27 cellular contexts compared by ENCODE assay signal in the genomic region with DNA sequence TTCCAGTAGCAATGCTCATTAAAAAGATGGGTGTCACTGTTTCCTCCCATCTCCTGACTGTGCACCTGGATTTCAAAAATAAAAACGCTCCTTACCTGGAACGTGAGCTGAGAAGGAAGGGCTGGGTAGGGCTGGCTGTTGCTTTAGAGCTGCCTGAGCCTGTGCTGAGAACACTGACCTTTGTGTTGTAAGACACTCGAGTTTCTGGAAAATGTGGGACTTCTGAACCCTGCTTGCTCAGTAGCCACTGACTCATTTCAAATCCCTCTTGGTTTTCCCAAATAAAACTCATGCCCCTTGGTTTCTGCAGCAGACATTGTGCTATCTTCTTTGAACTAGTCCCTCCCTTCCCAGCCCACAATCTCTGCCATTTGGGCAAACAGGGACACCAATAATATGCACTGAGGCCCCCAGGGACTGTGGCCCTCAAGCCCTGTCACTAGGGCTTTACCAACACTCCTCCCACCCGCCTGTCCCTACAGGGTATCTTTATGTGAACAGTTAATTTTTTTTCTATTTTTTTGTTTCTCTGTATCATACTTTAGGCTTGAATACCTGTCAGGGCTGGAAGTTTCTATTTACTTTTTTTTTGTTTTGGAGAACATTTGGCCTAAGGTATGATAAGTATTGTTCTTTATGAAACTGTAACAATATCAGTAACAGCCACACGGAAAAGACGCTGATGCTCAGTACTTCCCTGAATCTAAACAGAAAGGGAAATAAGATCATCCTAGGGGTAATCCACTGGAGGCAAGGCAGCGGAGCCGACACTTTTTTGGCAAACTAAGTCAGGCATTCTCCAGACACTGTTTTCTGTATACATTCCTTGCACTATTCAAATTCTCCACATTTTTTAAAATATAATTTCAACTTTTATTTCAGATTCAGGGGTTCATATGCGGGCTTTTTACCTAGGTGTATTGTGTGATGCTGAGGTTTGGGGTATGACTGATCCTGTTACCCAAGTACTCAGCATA.
DNase-seq lines count a peak whose midpoint lies in the region; ATAC-seq and TF ChIP-seq lines count a peak whose summit lies in the region.
"Had no signal": no experiment of that assay in that cellular context is flagged by ENCODE, and none has a peak within 500 bp of the region (broad histone marks: within the 10 kb centered on the region; RNA-seq: fewer than 3 reads in every experiment).

No MANE protein-coding gene starts in this region.

- H3K36me3 ChIP-seq in gastroesophageal sphincter = peaks cover 0 to 6% of the 10 kb centered on the region in 2 donors
- peaks cover 0 to 4% (median 1%) of the 10 kb centered on the region in 3 experiments for H3K36me3 ChIP-seq in naive thymus-derived CD4-positive, alpha-beta T cell (ENCODE audit: control insufficient read depth in 2 of 3, insufficient read depth in 3 of 3, low read length in 3 of 3)
- H3K36me3 ChIP-seq: upper lobe of right lung had no signal

- H3K4me1 Mint-ChIP-seq in naive thymus-derived CD4-positive, alpha-beta T cell = peaks cover 0 to 2% (median 0%) of the 10 kb centered on the region in 7 donors
- H3K4me1 Mint-ChIP-seq: activated naive CD8-positive, alpha-beta T cell treated with anti-CD3 and anti-CD28 coated beads, Interleukin-2, amount 10 ng/mL, durations not matched to agents 7 days and 5 days had no signal

- WGBS in gastroesophageal sphincter (ENCODE audit: low coverage in 1 of 2), 2 donors = 46 to 69% methylated on average over 9 of the region's 9 CpGs

- peaks cover 6 to 63% (median 56%) of the 10 kb centered on the region in 5 donors for H3K36me3 Mint-ChIP-seq in naive thymus-derived CD4-positive, alpha-beta T cell

- peak overlapping the region in 1 of 9 donors; percentile 8 for H3K27ac Mint-ChIP-seq in naive thymus-derived CD4-positive, alpha-beta T cell
- H3K27ac Mint-ChIP-seq: activated naive CD8-positive, alpha-beta T cell treated with anti-CD3 and anti-CD28 coated beads, Interleukin-2, amount 10 ng/mL, durations not matched to agents 7 days and 5 days; activated T-helper 2 cell treated with anti-CD3 and anti-CD28 coated beads, Interferon-gamma antibody, Interleukin-2, Interleukin-4, amounts not matched to agents 10 μg/mL and 5 μg/mL and 100 μg/mL, durations not matched to agents 14 hours and 24 hours and 36 hours had no signal

- H3K4me3 Mint-ChIP-seq in naive thymus-derived CD4-positive, alpha-beta T cell = no peak overlapping the region
- H3K4me3 Mint-ChIP-seq: activated naive CD8-positive, alpha-beta T cell treated with anti-CD3 and anti-CD28 coated beads, Interleukin-2, amount 10 ng/mL, durations not matched to agents 7 days and 5 days had no signal

- H3K4me3 ChIP-seq in gastroesophageal sphincter = no peak overlapping the region
- H3K4me3 ChIP-seq in naive thymus-derived CD4-positive, alpha-beta T cell (ENCODE audit: low read length) = no peak overlapping the region
- H3K4me3 ChIP-seq: GM23248, skin epidermis, upper lobe of right lung had no signal

- H3K9me3 Mint-ChIP-seq in naive thymus-derived CD4-positive, alpha-beta T cell = peaks cover 0 to 13% (median 3%) of the 10 kb centered on the region in 11 donors
- H3K9me3 Mint-ChIP-seq: natural killer cell treated with Interleukin-12 subunit alpha and Interleukin-12 subunit beta and Interleukin-15 and Interleukin-18, amount 100 ng/mL, for 72 hours had no signal

- no peak for TF ChIP-seq CTCF in gastroesophageal sphincter (IDR thresholded peaks at IDR 0.05)

- no peaks in the 10 kb centered on the region for H3K9me3 ChIP-seq in gastroesophageal sphincter
- H3K9me3 ChIP-seq in naive thymus-derived CD4-positive, alpha-beta T cell (ENCODE audit: control insufficient read depth in 2 of 3, low read length in 3 of 3) = peaks cover 0 to 4% (median 0%) of the 10 kb centered on the region in 3 experiments
- H3K9me3 ChIP-seq: upper lobe of right lung had no signal

- peak overlapping the region; percentile 25 to 72 (median 66) for H3K27ac ChIP-seq in gastroesophageal sphincter
- H3K27ac ChIP-seq in naive thymus-derived CD4-positive, alpha-beta T cell (ENCODE audit: low read depth, low read length) = no peak overlapping the region
- H3K27ac ChIP-seq: GM23248, skin epidermis, upper lobe of right lung had no signal

- no peak for TF ChIP-seq POLR2A in gastroesophageal sphincter (IDR thresholded peaks at IDR 0.05)

- intact Hi-C loops in naive thymus-derived CD4-positive, alpha-beta T cell (cut with micrococcal nuclease) = no loop called here

- H3K27me3 Mint-ChIP-seq in naive thymus-derived CD4-positive, alpha-beta T cell = no peaks in the 10 kb centered on the region
- H3K27me3 Mint-ChIP-seq: activated naive CD8-positive, alpha-beta T cell treated with anti-CD3 and anti-CD28 coated beads, Interleukin-2, amount 10 ng/mL, durations not matched to agents 7 days and 5 days; natural killer cell treated with Interleukin-12 subunit alpha and Interleukin-12 subunit beta and Interleukin-15 and Interleukin-18, amount 100 ng/mL, for 72 hours had no signal

- ATAC-seq in gastroesophageal sphincter = peak; percentile 62
- no peak for ATAC-seq in naive thymus-derived CD4-positive, alpha-beta T cell
- ATAC-seq: left cardiac atrium; Panc1; stimulated activated naive CD8-positive, alpha-beta T cell treated with anti-CD3 and anti-CD28 coated beads, Interleukin-15, Interleukin-2, amounts not matched to agents 100 U/mL and 50 U/mL, for 24 hours; upper lobe of right lung had no signal

- no peaks in the 10 kb centered on the region for H3K27me3 ChIP-seq in gastroesophageal sphincter
- H3K27me3 ChIP-seq in naive thymus-derived CD4-positive, alpha-beta T cell (ENCODE audit: control insufficient read depth in 2 of 2, insufficient read depth in 2 of 2, low read length in 2 of 2) = no peaks in the 10 kb centered on the region
- H3K27me3 ChIP-seq: upper lobe of right lung had no signal

- POLR2A ChIA-PET in naive thymus-derived CD4-positive, alpha-beta T cell (lab: Charles Lee) = no interaction called here

- CTCF ChIA-PET in naive thymus-derived CD4-positive, alpha-beta T cell (lab: Charles Lee) = no interaction called here

- DNase-seq in EH (ENCODE audit: low read depth) (peak; percentile 16), amniotic epithelial cell (ENCODE audit: low read depth) (peak; percentile 35), renal cortical epithelial cell (ENCODE audit: low read depth) (peak; percentile 56), NCI-H526 (lab: John Stamatoyannopoulos, UW) (no peak), NOMO-1 treated with dmso at 0.1 percent for 144 hours (lab: John Stamatoyannopoulos, UW; ENCODE audit: unreplicated experiment) (no peak)
- no peak for DNase-seq in naive thymus-derived CD4-positive, alpha-beta T cell
- no peak for DNase-seq in stimulated activated naive CD4-positive, alpha-beta T cell (lab: John Stamatoyannopoulos, UW)
- DNase-seq: activated CD4-positive, alpha-beta T cell treated with anti-CD3 and anti-CD28 coated beads for 48 hours; activated naive CD8-positive, alpha-beta T cell treated with anti-CD3 and anti-CD28 coated beads, Interleukin-2, amount 10 ng/mL, durations not matched to agents 7 days and 5 days; COR-L47; DND-41; effector memory CD4-positive, alpha-beta T cell; GM23248; left cardiac atrium; NCI-H1048; NCI-H187; NCI-H345; SIG-M5; stimulated activated CD4-positive, alpha-beta T cell treated with anti-CD3 and anti-CD28 coated beads, Interleukin-2, amount 100 ng/mL, for 24 hours; stimulated activated naive CD8-positive, alpha-beta T cell treated with anti-CD3 and anti-CD28 coated beads, Interleukin-15, Interleukin-2, amounts not matched to agents 100 U/mL and 50 U/mL, for 24 hours; T-helper 1 cell; upper lobe of right lung had no signal

- H3K4me1 ChIP-seq in gastroesophageal sphincter = peaks cover 7 to 33% (median 8%) of the 10 kb centered on the region in 3 donors
- H3K4me1 ChIP-seq in naive thymus-derived CD4-positive, alpha-beta T cell (ENCODE audit: control insufficient read depth in 2 of 2, insufficient read depth in 2 of 2, low read length in 2 of 2) = no peaks in the 10 kb centered on the region
- H3K4me1 ChIP-seq: upper lobe of right lung had no signal

- TF ChIP-seq EP300 in gastroesophageal sphincter (IDR thresholded peaks at IDR 0.05) = no peak

Comparison
In these comparisons a context has a peak if more than half of its experiments do, and no peak if none do; other contexts are left out.
1. DNase-seq: peak in EH (single experiment), amniotic epithelial cell (single experiment) and renal cortical epithelial cell (single experiment); none in NCI-H526 (0 of 2), naive thymus-derived CD4-positive, alpha-beta T cell (0 of 9), NOMO-1 treated with dmso at 0.1 percent for 144 hours (single experiment) and stimulated activated naive CD4-positive, alpha-beta T cell (0 of 6).